Comparison of ENCODE assay signal across 13 cellular contexts in genomic region chr6:19153270-19153980, GRCh38.
A peak's percentile ranks its signal among the peaks of the same experiment; 100 is the strongest.
DNase-seq lines count a peak whose midpoint lies in the region; ATAC-seq and TF ChIP-seq lines count a peak whose summit lies in the region.
"Had no signal": no experiment of that assay in that cellular context is flagged by ENCODE, and none has a peak within 500 bp of the region (broad histone marks: within the 10 kb centered on the region; RNA-seq: fewer than 3 reads in every experiment).

No MANE protein-coding gene starts in this region.

- H3K9me3 Mint-ChIP-seq in mesothelial cell of epicardium, result peaks cover 4% of the 10 kb centered on the region
- peaks cover 4% of the 10 kb centered on the region for H3K9me3 Mint-ChIP-seq in activated CD4-positive, alpha-beta T cell treated with anti-CD3 and anti-CD28 coated beads for 36 hours (ENCODE audit: low read depth)

- intact Hi-C loops in esophagus muscularis mucosa (cut with DNase I), result loop anchor here (10.0 kb wide), 1 partner anchor 161 kb away; no protein-coding TSS in a partner anchor
- intact Hi-C loops in activated CD4-positive, alpha-beta T cell treated with anti-CD3 and anti-CD28 coated beads for 36 hours (cut with DNase I, micrococcal nuclease), result no loop called here

- no peak overlapping the region for H3K4me3 ChIP-seq in esophagus muscularis mucosa
- H3K4me3 ChIP-seq in urinary bladder (ENCODE audit: low read depth, low read length), result no peak overlapping the region
- H3K4me3 ChIP-seq: ascending aorta had no signal

- no peak for TF ChIP-seq POLR2A in esophagus muscularis mucosa (IDR thresholded peaks at IDR 0.05; ENCODE audit: low read depth)

- H3K4me1 Mint-ChIP-seq in mesothelial cell of epicardium, result peaks cover 3% of the 10 kb centered on the region
- no peaks in the 10 kb centered on the region for H3K4me1 Mint-ChIP-seq in activated CD4-positive, alpha-beta T cell treated with anti-CD3 and anti-CD28 coated beads for 36 hours
- H3K4me1 Mint-ChIP-seq: activated B cell treated with CpG ODN at 0.5 μM for 24 hours had no signal

- TF ChIP-seq EP300 in esophagus muscularis mucosa (IDR thresholded peaks at IDR 0.05), result no peak

- H3K9me3 ChIP-seq in esophagus muscularis mucosa, result no peaks in the 10 kb centered on the region
- H3K9me3 ChIP-seq: ascending aorta had no signal

- H3K4me1 ChIP-seq in esophagus muscularis mucosa (peaks cover 4 to 23% (median 20%) of the 10 kb centered on the region in 4 donors), urinary bladder (ENCODE audit: insufficient read depth) (no peaks in the 10 kb centered on the region)

- H3K36me3 Mint-ChIP-seq in mesothelial cell of epicardium, result no peaks in the 10 kb centered on the region
- no peaks in the 10 kb centered on the region for H3K36me3 Mint-ChIP-seq in activated CD4-positive, alpha-beta T cell treated with anti-CD3 and anti-CD28 coated beads for 36 hours (ENCODE audit: low read depth)

- POLR2A ChIA-PET in activated CD4-positive, alpha-beta T cell treated with anti-CD3 and anti-CD28 coated beads for 36 hours (lab: Charles Lee), result no interaction called here

- peak; percentile 83 for DNase-seq in NCI-H226
- no peak for DNase-seq in esophagus muscularis mucosa (ENCODE audit: extremely low spot score)
- no peak for DNase-seq in mesothelial cell of epicardium (ENCODE audit: low spot score in 2 of 2, unreplicated experiment in 2 of 2)
- no peak for DNase-seq in activated CD4-positive, alpha-beta T cell treated with anti-CD3 and anti-CD28 coated beads for 36 hours
- no peak for DNase-seq in NCI-H1048 (lab: John Stamatoyannopoulos, UW)
- no peak for DNase-seq in NCI-H524 (lab: John Stamatoyannopoulos, UW)
- DNase-seq: activated B cell treated with CpG ODN at 0.5 μM for 24 hours; activated T-cell treated with anti-CD3 and anti-CD28 coated beads, Interleukin-2, amount 50 U/mL, for 4 hours; GF-D8; mesendoderm had no signal

- H3K27ac ChIP-seq in esophagus muscularis mucosa (replicated peaks in 1 of 4), result peak overlapping the region; percentile 3 to 54 (median 27)
- H3K27ac ChIP-seq in urinary bladder (ENCODE audit: low read depth), result peak overlapping the region; percentile 59
- H3K27ac ChIP-seq: ascending aorta had no signal

- no peaks in the 10 kb centered on the region for H3K36me3 ChIP-seq in esophagus muscularis mucosa
- H3K36me3 ChIP-seq in urinary bladder (ENCODE audit: insufficient read depth), result no peaks in the 10 kb centered on the region
- H3K36me3 ChIP-seq: ascending aorta had no signal

- TF ChIP-seq CTCF in esophagus muscularis mucosa (IDR thresholded peaks at IDR 0.05), result no peak
- no peak for TF ChIP-seq CTCF in mesothelial cell of epicardium (IDR thresholded peaks at IDR 0.05; ENCODE audit: unreplicated experiment)

- no peak for ATAC-seq in activated CD4-positive, alpha-beta T cell treated with anti-CD3 and anti-CD28 coated beads for 36 hours
- ATAC-seq: activated T-cell treated with anti-CD3 and anti-CD28 coated beads, Interleukin-2, amount 50 U/mL, for 4 hours; HCT116 had no signal

- H3K27me3 ChIP-seq in esophagus muscularis mucosa, result no peaks in the 10 kb centered on the region
- H3K27me3 ChIP-seq: ascending aorta had no signal

- WGBS in esophagus muscularis mucosa, result 69% methylated on average over 7 of the region's 7 CpGs
- 51% methylated on average over 7 of the region's 7 CpGs for WGBS in urinary bladder

- no peak overlapping the region for H3K4me3 Mint-ChIP-seq in mesothelial cell of epicardium
- H3K4me3 Mint-ChIP-seq in activated CD4-positive, alpha-beta T cell treated with anti-CD3 and anti-CD28 coated beads for 36 hours, result no peak overlapping the region
- H3K4me3 Mint-ChIP-seq: activated B cell treated with CpG ODN at 0.5 μM for 24 hours; activated T-cell treated with anti-CD3 and anti-CD28 coated beads, Interleukin-2, amount 50 U/mL, for 4 hours had no signal

- CTCF ChIA-PET in activated CD4-positive, alpha-beta T cell treated with anti-CD3 and anti-CD28 coated beads for 36 hours (lab: Charles Lee), result interaction anchor here (0.7 kb wide), 1 partner anchor 9 kb away, joined by 3 read pairs; no protein-coding TSS in a partner anchor

- peaks cover 4% of the 10 kb centered on the region for H3K27me3 Mint-ChIP-seq in mesothelial cell of epicardium (ENCODE audit: low read depth)
- no peaks in the 10 kb centered on the region for H3K27me3 Mint-ChIP-seq in activated CD4-positive, alpha-beta T cell treated with anti-CD3 and anti-CD28 coated beads for 36 hours
- H3K27me3 Mint-ChIP-seq: activated B cell treated with CpG ODN at 0.5 μM for 24 hours had no signal

- peak overlapping the region; percentile 71 for H3K27ac Mint-ChIP-seq in mesothelial cell of epicardium
- no peak overlapping the region for H3K27ac Mint-ChIP-seq in activated CD4-positive, alpha-beta T cell treated with anti-CD3 and anti-CD28 coated beads for 36 hours
- H3K27ac Mint-ChIP-seq: activated B cell treated with CpG ODN at 0.5 μM for 24 hours had no signal
